ENCODE assay signal across 9 cellular contexts in the genomic region with DNA sequence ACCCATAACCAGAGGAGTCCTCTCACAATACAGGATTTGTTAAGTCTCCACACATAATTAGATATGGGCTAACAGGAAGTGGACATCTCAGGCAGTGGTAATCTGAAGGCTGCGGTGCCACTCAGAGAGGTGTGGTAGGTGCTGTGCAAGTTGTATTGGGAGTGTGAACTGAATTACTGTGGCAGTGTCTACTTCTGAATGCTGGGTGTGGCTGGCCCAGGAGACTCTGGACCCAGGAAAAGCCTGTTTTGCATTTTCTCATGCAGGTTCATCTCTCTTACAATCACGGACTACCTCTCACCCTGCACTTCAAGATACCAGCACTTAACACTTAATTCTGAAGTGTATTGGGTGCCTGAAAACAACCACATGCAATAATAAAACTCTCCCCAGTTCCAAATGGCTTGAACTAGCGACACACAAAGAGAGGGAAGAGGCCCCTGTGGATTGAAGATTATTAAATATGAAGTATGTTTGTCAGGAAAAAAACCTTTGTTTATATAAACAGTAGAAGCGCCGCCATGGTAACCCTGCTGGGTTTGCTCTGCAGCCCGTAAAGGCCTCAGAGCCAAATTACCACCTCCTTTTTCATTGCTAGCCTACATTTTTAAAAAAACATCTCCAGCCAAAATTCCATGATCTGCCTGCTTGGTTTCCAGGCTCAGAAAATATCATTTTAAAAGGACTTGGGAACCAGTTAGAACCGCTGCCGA.
DNase-seq lines count a peak whose midpoint lies in the region; ATAC-seq and TF ChIP-seq lines count a peak whose summit lies in the region.
"Had no signal": no experiment of that assay in that cellular context is flagged by ENCODE, and none has a peak within 500 bp of the region (broad histone marks: within the 10 kb centered on the region; RNA-seq: fewer than 3 reads in every experiment).

No MANE protein-coding gene starts in this region.

- peak overlapping the region; percentile 90 for H3K27ac Mint-ChIP-seq in HFFc6

- H3K27ac ChIP-seq in spleen = peak overlapping the region in 7 of 8 donors; percentile 29 to 82 (median 66)
- H3K27ac ChIP-seq: SJSA1 had no signal

- peaks cover 11 to 41% (median 25%) of the 10 kb centered on the region in 6 donors for H3K4me1 ChIP-seq in spleen

- H3K9me3 ChIP-seq in spleen = peaks cover 0 to 7% (median 3%) of the 10 kb centered on the region in 8 donors
- H3K9me3 ChIP-seq: SJSA1 had no signal

- no peak for TF ChIP-seq POLR2A in spleen (IDR thresholded peaks at IDR 0.05)

- no peaks in the 10 kb centered on the region for H3K36me3 ChIP-seq in spleen
- H3K36me3 ChIP-seq: SJSA1 had no signal

- peaks cover 16% of the 10 kb centered on the region for H3K36me3 Mint-ChIP-seq in HFFc6 (ENCODE audit: low read depth)

- ATAC-seq in left ventricle myocardium superior (peak; percentile 29), HG02759 (IDR thresholded peaks at IDR 0.05; ENCODE audit: unreplicated experiment) (no peak)

- no peaks in the 10 kb centered on the region; the same call in 1 of the 2 replicates for H3K9me3 Mint-ChIP-seq in HFFc6

- H3K4me1 Mint-ChIP-seq in HFFc6 (ENCODE audit: low read depth) = peaks cover 34% of the 10 kb centered on the region

- no peak overlapping the region for H3K4me3 Mint-ChIP-seq in HFFc6

- TF ChIP-seq CTCF in HFFc6 (IDR thresholded peaks at IDR 0.05) (no peak), spleen (IDR thresholded peaks at IDR 0.05 in 8 of 11, conservative IDR thresholded peaks at IDR 0.05 in 3 of 11) (no peak)

- WGBS in spleen, 5 donors = 65 to 76% (median 72%) methylated on average over 8 of the region's 8 CpGs

- H3K27me3 Mint-ChIP-seq in HFFc6 (ENCODE audit: insufficient read depth) = peaks cover 9% of the 10 kb centered on the region

- H3K4me3 ChIP-seq in spleen = no peak overlapping the region
- H3K4me3 ChIP-seq: SJSA1 had no signal

- DNase-seq in HFFc6 = peak; percentile 66
- peak; percentile 15 for DNase-seq in T1000 (lab: John Stamatoyannopoulos, UW)
- peak; percentile 68 for DNase-seq in left ventricle myocardium superior
- no peak for DNase-seq in spleen
- DNase-seq in NCI-H187 treated with DMSO at 0.1 percent for 48 hours (lab: John Stamatoyannopoulos, UW) = no peak
- no peak for DNase-seq in HPDE6-E6E7 (ENCODE audit: extremely low spot score)
- no peak for DNase-seq in activated CD4-positive, alpha-beta T cell treated with anti-CD3 and anti-CD28 coated beads for 48 hours

- H3K27me3 ChIP-seq in spleen (replicated peaks in 1 of 7) = peaks cover 0 to 33% (median 15%) of the 10 kb centered on the region in 7 donors
- H3K27me3 ChIP-seq: SJSA1 had no signal

- intact Hi-C loops in left ventricle myocardium superior (cut with micrococcal nuclease) (loop anchor here (5.0 kb wide), 1 partner anchor 282 kb away; no protein-coding TSS in a partner anchor), spleen (cut with DNase I; ENCODE audit: low total_unique reads) (loop anchor here (5.0 to 10.0 kb wide), 2 partner anchors 282 to 365 kb away; no protein-coding TSS in a partner anchor)

Comparison
In these comparisons a context has a peak if more than half of its experiments do, and no peak if none do; other contexts are left out.
1. DNase-seq: peak in HFFc6 (single experiment), T1000 (single experiment) and left ventricle myocardium superior (single experiment); none in spleen (single experiment), NCI-H187 treated with DMSO at 0.1 percent for 48 hours (single experiment), HPDE6-E6E7 (single experiment) and activated CD4-positive, alpha-beta T cell treated with anti-CD3 and anti-CD28 coated beads for 48 hours (single experiment).